ENCODE assay signal across 1 cellular context in genomic region chr17:79730769-79731483, GRCh38.
TF ChIP-seq lines count a peak whose summit lies in the region.

TSS of gene ENPP7 (plus strand) at chr17:79730943. CDS start at chr17:79731140, 197 bp downstream.

TF ChIP-seq in GM12878, 131 proteins besides CTCF, POLR2A, EP300 and RAD21 (continued from another document):
- TF ChIP-seq, protein P1, sequence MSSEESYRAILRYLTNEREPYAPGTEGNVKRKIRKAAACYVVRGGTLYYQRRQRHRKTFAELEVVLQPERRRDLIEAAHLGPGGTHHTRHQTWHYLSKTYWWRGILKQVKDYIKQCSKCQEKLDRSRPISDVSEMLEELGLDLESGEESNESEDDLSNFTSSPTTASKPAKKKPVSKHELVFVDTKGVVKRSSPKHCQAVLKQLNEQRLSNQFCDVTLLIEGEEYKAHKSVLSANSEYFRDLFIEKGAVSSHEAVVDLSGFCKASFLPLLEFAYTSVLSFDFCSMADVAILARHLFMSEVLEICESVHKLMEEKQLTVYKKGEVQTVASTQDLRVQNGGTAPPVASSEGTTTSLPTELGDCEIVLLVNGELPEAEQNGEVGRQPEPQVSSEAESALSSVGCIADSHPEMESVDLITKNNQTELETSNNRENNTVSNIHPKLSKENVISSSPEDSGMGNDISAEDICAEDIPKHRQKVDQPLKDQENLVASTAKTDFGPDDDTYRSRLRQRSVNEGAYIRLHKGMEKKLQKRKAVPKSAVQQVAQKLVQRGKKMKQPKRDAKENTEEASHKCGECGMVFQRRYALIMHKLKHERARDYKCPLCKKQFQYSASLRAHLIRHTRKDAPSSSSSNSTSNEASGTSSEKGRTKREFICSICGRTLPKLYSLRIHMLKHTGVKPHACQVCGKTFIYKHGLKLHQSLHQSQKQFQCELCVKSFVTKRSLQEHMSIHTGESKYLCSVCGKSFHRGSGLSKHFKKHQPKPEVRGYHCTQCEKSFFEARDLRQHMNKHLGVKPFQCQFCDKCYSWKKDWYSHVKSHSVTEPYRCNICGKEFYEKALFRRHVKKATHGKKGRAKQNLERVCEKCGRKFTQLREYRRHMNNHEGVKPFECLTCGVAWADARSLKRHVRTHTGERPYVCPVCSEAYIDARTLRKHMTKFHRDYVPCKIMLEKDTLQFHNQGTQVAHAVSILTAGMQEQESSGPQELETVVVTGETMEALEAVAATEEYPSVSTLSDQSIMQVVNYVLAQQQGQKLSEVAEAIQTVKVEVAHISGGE (CRISPR knock-in tag; IDR thresholded peaks at IDR 0.05) = no peak
- TF ChIP-seq, protein P2, sequence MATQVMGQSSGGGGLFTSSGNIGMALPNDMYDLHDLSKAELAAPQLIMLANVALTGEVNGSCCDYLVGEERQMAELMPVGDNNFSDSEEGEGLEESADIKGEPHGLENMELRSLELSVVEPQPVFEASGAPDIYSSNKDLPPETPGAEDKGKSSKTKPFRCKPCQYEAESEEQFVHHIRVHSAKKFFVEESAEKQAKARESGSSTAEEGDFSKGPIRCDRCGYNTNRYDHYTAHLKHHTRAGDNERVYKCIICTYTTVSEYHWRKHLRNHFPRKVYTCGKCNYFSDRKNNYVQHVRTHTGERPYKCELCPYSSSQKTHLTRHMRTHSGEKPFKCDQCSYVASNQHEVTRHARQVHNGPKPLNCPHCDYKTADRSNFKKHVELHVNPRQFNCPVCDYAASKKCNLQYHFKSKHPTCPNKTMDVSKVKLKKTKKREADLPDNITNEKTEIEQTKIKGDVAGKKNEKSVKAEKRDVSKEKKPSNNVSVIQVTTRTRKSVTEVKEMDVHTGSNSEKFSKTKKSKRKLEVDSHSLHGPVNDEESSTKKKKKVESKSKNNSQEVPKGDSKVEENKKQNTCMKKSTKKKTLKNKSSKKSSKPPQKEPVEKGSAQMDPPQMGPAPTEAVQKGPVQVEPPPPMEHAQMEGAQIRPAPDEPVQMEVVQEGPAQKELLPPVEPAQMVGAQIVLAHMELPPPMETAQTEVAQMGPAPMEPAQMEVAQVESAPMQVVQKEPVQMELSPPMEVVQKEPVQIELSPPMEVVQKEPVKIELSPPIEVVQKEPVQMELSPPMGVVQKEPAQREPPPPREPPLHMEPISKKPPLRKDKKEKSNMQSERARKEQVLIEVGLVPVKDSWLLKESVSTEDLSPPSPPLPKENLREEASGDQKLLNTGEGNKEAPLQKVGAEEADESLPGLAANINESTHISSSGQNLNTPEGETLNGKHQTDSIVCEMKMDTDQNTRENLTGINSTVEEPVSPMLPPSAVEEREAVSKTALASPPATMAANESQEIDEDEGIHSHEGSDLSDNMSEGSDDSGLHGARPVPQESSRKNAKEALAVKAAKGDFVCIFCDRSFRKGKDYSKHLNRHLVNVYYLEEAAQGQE (IDR thresholded peaks at IDR 0.05; ENCODE audit: low read depth, low read length) = no peak
- TF ChIP-seq KDM1A (IDR thresholded peaks at IDR 0.05; ENCODE audit: borderline replicate concordance) = no peak
- no peak for TF ChIP-seq E2F4 (IDR thresholded peaks at IDR 0.05; ENCODE audit: low read depth, low read length)
- TF ChIP-seq GATAD2B (conservative IDR thresholded peaks at IDR 0.05; ENCODE audit: low read depth) = no peak
- no peak for TF ChIP-seq ZNF24 (IDR thresholded peaks at IDR 0.05)
- no peak for TF ChIP-seq MEF2B (IDR thresholded peaks at IDR 0.05; ENCODE audit: partially characterized antibody, poor library complexity, severe bottlenecking)
- no peak for TF ChIP-seq RCOR1 (conservative IDR thresholded peaks at IDR 0.05; ENCODE audit: low read depth, low read length)
- TF ChIP-seq PML (IDR thresholded peaks at IDR 0.05; ENCODE audit: low read length) = no peak
- TF ChIP-seq EZH2 (IDR thresholded peaks at IDR 0.05; ENCODE audit: borderline replicate concordance, control insufficient read depth, low read depth, low read length) = no peak
- no peak for TF ChIP-seq NFIC (IDR thresholded peaks at IDR 0.05; ENCODE audit: low read depth, low read length)
- no peak for TF ChIP-seq CEBPZ (IDR thresholded peaks at IDR 0.05; ENCODE audit: low read depth, low read length)
